Comparison of ENCODE assay signal across 8 cellular contexts in genomic region chr16:69951017-69951671, GRCh38. TPM values are rescaled to one million over a fixed set of nuclear protein-coding genes. Genes with fewer than 3 reads are reported as not detected.
DNase-seq lines count a peak whose midpoint lies in the region; ATAC-seq, FAIRE-seq and TF ChIP-seq lines count a peak whose summit lies in the region.
"Not testable (repeated sequence)": the region's sequence is repeated elsewhere in the genome, so short reads cannot be mapped to it uniquely, and the experiment has no call there.
"Had no signal": no experiment of that assay in that cellular context is flagged by ENCODE, and none has a peak within 500 bp of the region (broad histone marks: within the 10 kb centered on the region; RNA-seq: fewer than 3 reads in every experiment).

TSS of gene CLEC18A (plus strand) at chr16:69951334. CDS start at chr16:69951367, 33 bp downstream.

- H3K27ac Mint-ChIP-seq in WTC11 = not testable (repeated sequence)

- not testable (repeated sequence) for H3K27ac ChIP-seq in body of pancreas, right lobe of liver
- H3K27ac ChIP-seq in neuronal stem cell (replicated peaks; ENCODE audit: low read length) = peak within 1 kb of the TSS; percentile 71

- H2BK15ac ChIP-seq in neuronal stem cell (ENCODE audit: low read length) = not testable (repeated sequence)

- POLR2A ChIA-PET in WTC11 (lab: Charles Lee) = not testable (repeated sequence)

- H3K4me3 ChIP-seq in body of pancreas; right lobe of liver; neuronal stem cell (ENCODE audit: low read length in 2 of 2): not testable (repeated sequence)

- H2BK120ac ChIP-seq in neuronal stem cell (ENCODE audit: low read depth, low read length) = not testable (repeated sequence)

- H3K18ac ChIP-seq in neuronal stem cell (ENCODE audit: low read length) = peak within 1 kb of the TSS; percentile 89

- H3K9ac ChIP-seq in neuronal stem cell (ENCODE audit: low read depth, low read length, poor library complexity) = not testable (repeated sequence)

- H3K9me3 Mint-ChIP-seq in WTC11 = not testable (repeated sequence)

- peak within 1 kb of the TSS; percentile 73 for H2BK12ac ChIP-seq in neuronal stem cell (ENCODE audit: low read length)

- no CpG with 5 or more reads among the region's 26 CpGs for WGBS in body of pancreas, 2 donors
- no CpG with 5 or more reads among the region's 26 CpGs for WGBS in right lobe of liver (ENCODE audit: insufficient coverage, low coverage, low lambda C conversion rate, missing lambda C conversion rate)
- WGBS in neuronal stem cell (ENCODE audit: extremely low coverage in 2 of 2, insufficient read length in 2 of 2, insufficient replicate concordance in 1 of 2), 2 donors = no CpG with 5 or more reads among the region's 26 CpGs

- H3K36me3 Mint-ChIP-seq in WTC11 = not testable (repeated sequence)

- not testable (repeated sequence) for DNase-seq in H54 (ENCODE audit: insufficient read length, low spot score); WTC11 (ENCODE audit: low spot score); left cardiac atrium; right lobe of liver; neuronal stem cell (ENCODE audit: low spot score); stimulated activated naive CD8-positive, alpha-beta T cell treated with anti-CD3 and anti-CD28 coated beads, Interleukin-15, Interleukin-2, amounts not matched to agents 100 U/mL and 50 U/mL, for 24 hours
- DNase-seq in body of pancreas = peak in 1 of 4 donors; percentile 8

- H2BK5ac ChIP-seq in neuronal stem cell (ENCODE audit: low read length) = not testable (repeated sequence)

- H3K4me1 Mint-ChIP-seq in WTC11 = not testable (repeated sequence)

- ATAC-seq in WTC11 (peak; percentile 19), body of pancreas (peak; percentile 28), left cardiac atrium (peak; percentile 25 to 71), right lobe of liver (peak; percentile 24 to 35 (median 31))
- peak; percentile 11 for ATAC-seq in stimulated activated naive CD8-positive, alpha-beta T cell treated with anti-CD3 and anti-CD28 coated beads, Interleukin-15, Interleukin-2, amounts not matched to agents 100 U/mL and 50 U/mL, for 24 hours

- not testable (repeated sequence) for H3K79me1 ChIP-seq in neuronal stem cell (ENCODE audit: low read depth, low read length)

- H2AK5ac ChIP-seq in neuronal stem cell (ENCODE audit: low read depth, low read length) = not testable (repeated sequence)

- not testable (repeated sequence) for H3K14ac ChIP-seq in neuronal stem cell (ENCODE audit: low read length)

- not testable (repeated sequence) for H4K8ac ChIP-seq in neuronal stem cell (ENCODE audit: low read depth, low read length)

- H3K27me3 Mint-ChIP-seq in WTC11 (ENCODE audit: low read depth) = not testable (repeated sequence)

- not testable (repeated sequence) for H3K4me3 Mint-ChIP-seq in WTC11

- not testable (repeated sequence) for H3K4ac ChIP-seq in neuronal stem cell (ENCODE audit: low read length)

- not testable (repeated sequence) for H3K27me3 ChIP-seq in body of pancreas; right lobe of liver; neuronal stem cell (ENCODE audit: control insufficient read depth in 3 of 3, insufficient read depth in 3 of 3, low read depth in 1 of 3, low read length in 3 of 3)

- H3K4me1 ChIP-seq in body of pancreas; right lobe of liver; neuronal stem cell (ENCODE audit: control insufficient read depth in 2 of 2, insufficient read depth in 1 of 2, low read depth in 1 of 2, low read length in 2 of 2): not testable (repeated sequence)

- H3K4me2 ChIP-seq in neuronal stem cell (ENCODE audit: insufficient read depth, low read length, poor library complexity, severe bottlenecking) = peak within 1 kb of the TSS; percentile 40

- TF ChIP-seq POLR2A in H54 (IDR thresholded peaks at IDR 0.05; ENCODE audit: low read depth, low read length); body of pancreas (IDR thresholded peaks at IDR 0.05); right lobe of liver (IDR thresholded peaks at IDR 0.05): not testable (repeated sequence)

- not testable (repeated sequence) for H3K23ac ChIP-seq in neuronal stem cell (ENCODE audit: low read depth, low read length, poor library complexity)

- CTCF ChIA-PET in WTC11 (lab: Charles Lee) = not testable (repeated sequence)

- not testable (repeated sequence) for H3K9me3 ChIP-seq in body of pancreas; right lobe of liver; neuronal stem cell (replicated peaks in 1 of 2; ENCODE audit: control insufficient read depth in 2 of 2, insufficient read depth in 1 of 2, low read depth in 1 of 2, low read length in 2 of 2)

- TF ChIP-seq CTCF in WTC11 (IDR thresholded peaks at IDR 0.05); body of pancreas (IDR thresholded peaks at IDR 0.05); right lobe of liver (IDR thresholded peaks at IDR 0.05): not testable (repeated sequence)

- peak; percentile 36 for FAIRE-seq in H54 (lab: Jason Lieb, UNC)

- H4K91ac ChIP-seq in neuronal stem cell (ENCODE audit: low read depth, low read length, poor library complexity) = not testable (repeated sequence)

- H3K36me3 ChIP-seq in body of pancreas (replicated peaks in 1 of 2; ENCODE audit: insufficient read depth in 1 of 2, low read depth in 2 of 2); right lobe of liver; neuronal stem cell (replicated peaks in 1 of 2; ENCODE audit: control insufficient read depth in 2 of 2, insufficient read depth in 2 of 2, low read length in 2 of 2): not testable (repeated sequence)

- intact Hi-C loops in body of pancreas (cut with DNase I); left cardiac atrium (cut with DNase I); right lobe of liver (cut with DNase I): not testable (repeated sequence)

- peak within 1 kb of the TSS; percentile 72 for H2AFZ ChIP-seq in neuronal stem cell (ENCODE audit: low read length)

RNA-seq across cellular contexts. Expression of gene CLEC18A, which starts in this region (rescaled TPM):
- total RNA-seq in WTC11 (2021) = 0.26 to 0.46 TPM (median 0.46 TPM) in 3 replicates
- total RNA-seq in body of pancreas = 1 to 10 TPM in 1 of 2 donors, under 1 TPM in 1; 0.33 to 2.1 TPM
- under 1 TPM; 0.21 to 0.24 TPM for total RNA-seq in left cardiac atrium
- 1 to 10 TPM in 1 of 6 experiments, under 1 TPM in 3, not detected in 2; 0.11 to 1.1 (median 0.79) TPM for total RNA-seq in right lobe of liver
- 8.0 TPM for polyA plus RNA-seq in neuronal stem cell (2013, experiment 1 of 2)
- polyA plus RNA-seq in neuronal stem cell (2013, experiment 2 of 2) = 7.0 TPM
- polyA plus RNA-seq: CD8-positive, alpha-beta memory T cell had no signal

Comparison
In these comparisons a context has a peak if more than half of its experiments do, and no peak if none do; other contexts are left out.
1. Peak in ATAC-seq in WTC11; RNA of the gene not detected or under 1 TPM.
2. Peak in ATAC-seq in left cardiac atrium; RNA of the gene not detected or under 1 TPM.